ENCODE assay signal across 1 cellular context in the genomic region with DNA sequence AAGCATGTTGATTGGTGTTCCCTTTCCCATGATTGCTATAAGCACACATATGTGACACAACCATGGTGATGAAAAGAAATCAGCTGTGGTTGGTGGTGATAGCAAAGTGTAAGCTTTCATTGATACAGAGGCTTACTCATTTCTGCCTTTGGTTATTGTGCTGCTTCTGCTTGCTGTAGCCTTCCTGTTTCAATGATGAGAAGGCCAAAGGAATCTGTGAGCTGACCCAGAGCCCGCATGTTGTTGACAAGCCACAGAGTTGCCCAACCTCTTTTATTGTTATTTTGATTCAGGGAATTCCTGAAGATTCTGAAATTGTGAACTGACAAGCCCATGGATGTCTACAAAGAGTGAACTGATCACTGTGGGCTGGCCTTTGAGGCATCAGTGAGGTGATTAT.
A peak's percentile ranks its signal among the peaks of the same experiment; 100 is the strongest.
TF ChIP-seq lines count a peak whose summit lies in the region.

No MANE protein-coding gene starts in this region.

TF ChIP-seq in H1, 55 proteins besides CTCF, POLR2A, EP300 and RAD21:
- no peak for TF ChIP-seq SP1 (IDR thresholded peaks at IDR 0.05; ENCODE audit: low read depth, low read length)
- TF ChIP-seq CEBPB (IDR thresholded peaks at IDR 0.05; ENCODE audit: low read depth, low read length), result peak; percentile 79
